In genomic region chr1:61052393-61053280, GRCh38 we compare ENCODE assay signal across 8 cellular contexts. TPM values are rescaled to one million over a fixed set of nuclear protein-coding genes. Genes with fewer than 3 reads are reported as not detected.
DNase-seq lines count a peak whose midpoint lies in the region; ATAC-seq and TF ChIP-seq lines count a peak whose summit lies in the region.

No MANE protein-coding gene starts in this region.

- no peaks in the 10 kb centered on the region for H3K36me3 ChIP-seq in KMS-11 (ENCODE audit: insufficient read depth)
- H3K36me3 ChIP-seq in duodenal mucosa (ENCODE audit: control insufficient read depth in 1 of 2, insufficient read depth in 2 of 2, low read length in 2 of 2), result no peaks in the 10 kb centered on the region
- H3K36me3 ChIP-seq in neural progenitor cell, result no peaks in the 10 kb centered on the region

- H3K27ac Mint-ChIP-seq in CD4-positive, alpha-beta T cell, result no peak overlapping the region
- H3K27ac Mint-ChIP-seq in neural progenitor cell, result no peak overlapping the region

- H3K27me3 Mint-ChIP-seq in CD4-positive, alpha-beta T cell, result peaks cover 66% of the 10 kb centered on the region
- peaks cover 61% of the 10 kb centered on the region for H3K27me3 Mint-ChIP-seq in neural progenitor cell (ENCODE audit: insufficient read depth, low read depth)

- peaks cover 49% of the 10 kb centered on the region for H3K4me1 ChIP-seq in KMS-11 (ENCODE audit: low read depth, poor library complexity, severe bottlenecking)
- peaks cover 26 to 31% of the 10 kb centered on the region in 2 donors for H3K4me1 ChIP-seq in duodenal mucosa (ENCODE audit: control insufficient read depth in 1 of 2, insufficient read depth in 2 of 2, low read length in 2 of 2)
- H3K4me1 ChIP-seq in neural progenitor cell, result peaks cover 18% of the 10 kb centered on the region

- no peaks in the 10 kb centered on the region for H3K9me3 Mint-ChIP-seq in CD4-positive, alpha-beta T cell
- H3K9me3 Mint-ChIP-seq in neural progenitor cell, result no peaks in the 10 kb centered on the region

- peaks cover 59% of the 10 kb centered on the region for H3K4me1 Mint-ChIP-seq in CD4-positive, alpha-beta T cell (ENCODE audit: low read depth)
- H3K4me1 Mint-ChIP-seq in neural progenitor cell, result peaks cover 51% of the 10 kb centered on the region

- TF ChIP-seq CTCF in CD4-positive, alpha-beta T cell (IDR thresholded peaks at IDR 0.05), result no peak
- TF ChIP-seq CTCF in KMS-11 (conservative IDR thresholded peaks at IDR 0.05; ENCODE audit: low read depth, low read length) (no peak), neural progenitor cell (IDR thresholded peaks at IDR 0.05) (no peak)

- CTCF ChIA-PET in CD4-positive, alpha-beta T cell (lab: Charles Lee), result interaction anchor here (0.9 to 3.2 kb wide), 5 partner anchors 10 to 73 kb away, joined by 4 to 24 read pairs (median 4); partner anchors contain the start of gene NFIA

- peak overlapping the region; percentile 84 for H3K4me3 Mint-ChIP-seq in CD4-positive, alpha-beta T cell
- H3K4me3 Mint-ChIP-seq in neural progenitor cell, result peak overlapping the region; percentile 86

- H3K4me2 ChIP-seq in KMS-11 (peak overlapping the region; percentile 68), neural progenitor cell (peak overlapping the region; percentile 45)

- H3K9ac ChIP-seq in KMS-11 (peak overlapping the region; percentile 7; the same call in 1 of the 2 replicates), duodenal mucosa (ENCODE audit: low read depth in 1 of 2, low read length in 2 of 2) (no peak overlapping the region), neural progenitor cell (no peak overlapping the region)

- H4K20me1 ChIP-seq in KMS-11 (ENCODE audit: insufficient read depth) (no peaks in the 10 kb centered on the region), neural progenitor cell (ENCODE audit: low read depth) (peaks cover 38% of the 10 kb centered on the region)

- H2AFZ ChIP-seq in KMS-11 (ENCODE audit: low read depth) (peak overlapping the region; percentile 28; the same call in 1 of the 2 replicates), neural progenitor cell (replicated peaks) (no peak overlapping the region)

- intact Hi-C loops in CD4-positive, alpha-beta T cell (cut with DNase I, micrococcal nuclease), result loop anchor here (5.0 to 10.0 kb wide), 5 partner anchors 160 to 1732 kb away; partner anchors contain the start of gene ATG4C (in 1 of the 2)

- POLR2A ChIA-PET in CD4-positive, alpha-beta T cell (lab: Charles Lee), result interaction anchor here (0.6 to 6.2 kb wide), 3 partner anchors 10 to 29 kb away, joined by 3 to 84 read pairs (median 20); partner anchors contain the start of gene NFIA

- no peak overlapping the region for H3K27ac ChIP-seq in CD4-positive, alpha-beta T cell (ENCODE audit: low read depth, low read length)
- H3K27ac ChIP-seq in KMS-11, result peak overlapping the region; percentile 36; the same call in 1 of the 2 replicates
- H3K27ac ChIP-seq in duodenal mucosa (ENCODE audit: low read depth, low read length), result no peak overlapping the region
- no peak overlapping the region for H3K27ac ChIP-seq in neural progenitor cell

- H3K9me3 ChIP-seq in CD4-positive, alpha-beta T cell (ENCODE audit: control insufficient read depth, low read length), result no peaks in the 10 kb centered on the region
- H3K9me3 ChIP-seq in duodenal mucosa (ENCODE audit: control insufficient read depth in 1 of 2, low read length in 2 of 2) (no peaks in the 10 kb centered on the region), neural progenitor cell (ENCODE audit: low read depth) (no peaks in the 10 kb centered on the region)

- H3K79me2 ChIP-seq in KMS-11 (ENCODE audit: insufficient read depth, low read depth) (no peaks in the 10 kb centered on the region), neural progenitor cell (ENCODE audit: low read depth) (no peaks in the 10 kb centered on the region)

- ATAC-seq in CD4-positive, alpha-beta T cell (ENCODE audit: poor library complexity), result no peak
- ATAC-seq in HG02840 (IDR thresholded peaks at IDR 0.05; ENCODE audit: low FRiP score, unreplicated experiment), result no peak

- peaks cover 24% of the 10 kb centered on the region for H3F3A ChIP-seq in neural progenitor cell (ENCODE audit: low read depth)

- H3K27me3 ChIP-seq in CD4-positive, alpha-beta T cell (ENCODE audit: control insufficient read depth, insufficient read depth, low read length), result peaks cover 68% of the 10 kb centered on the region
- H3K27me3 ChIP-seq in KMS-11 (ENCODE audit: insufficient read depth, low read depth), result peaks cover 39% of the 10 kb centered on the region
- peaks cover 0 to 3% of the 10 kb centered on the region in 2 donors for H3K27me3 ChIP-seq in duodenal mucosa (ENCODE audit: control insufficient read depth in 1 of 2, insufficient read depth in 2 of 2, low read length in 2 of 2)
- peaks cover 71% of the 10 kb centered on the region for H3K27me3 ChIP-seq in neural progenitor cell

- H3K4me3 ChIP-seq in KMS-11 (IDR thresholded peaks at IDR 0.05; ENCODE audit: insufficient read depth, low read depth, low read length), result no peak overlapping the region
- peak overlapping the region; percentile 63 to 65 for H3K4me3 ChIP-seq in duodenal mucosa (ENCODE audit: low read depth in 1 of 2, low read length in 2 of 2)
- H3K4me3 ChIP-seq in neural progenitor cell, result no peak overlapping the region

- H3K36me3 Mint-ChIP-seq in CD4-positive, alpha-beta T cell (ENCODE audit: low read depth), result no peaks in the 10 kb centered on the region
- H3K36me3 Mint-ChIP-seq in neural progenitor cell, result no peaks in the 10 kb centered on the region

- no peak for DNase-seq in CD4-positive, alpha-beta T cell
- DNase-seq in neural progenitor cell (ENCODE audit: low spot score), result peak; percentile 61
- no peak for DNase-seq in A172 (ENCODE audit: low spot score)
- no peak for DNase-seq in midbrain (lab: John Stamatoyannopoulos, UW)
- no peak for DNase-seq in iPS-NIHi7 (ENCODE audit: extremely low spot score)

RNA-seq across cellular contexts. Expression of gene NFIA, which starts 29.7 kb away (rescaled TPM):
- 1 to 10 TPM; 4.8 to 5.9 TPM for total RNA-seq in CD4-positive, alpha-beta T cell
- 1.7 and 5.3 TPM in 2 replicates for total RNA-seq in neural progenitor cell (ENCODE audit: low replicate concordance)
- 0.22 and 0.31 TPM in 2 replicates for total RNA-seq in A172 (2014; rRNA removed; shearing (Covaris generic))

Comparison
In these comparisons a context has a peak if more than half of its experiments do, and no peak if none do; other contexts are left out.
1. H3K4me3 ChIP-seq: peak in duodenal mucosa (2 of 2); none in KMS-11 (single experiment) and neural progenitor cell (single experiment).